1 cellular context compared by ENCODE assay signal in genomic region chr5:132963175-132964104, GRCh38.
TF ChIP-seq lines count a peak whose summit lies in the region.

Gene AFF4, minus strand, starts transcription at chr5:132963634. Its CDS starts 26,445 bp downstream, at chr5:132937189.

TF ChIP-seq in HepG2, 621 proteins besides CTCF, POLR2A, EP300 and RAD21 (continued from another document and continues in another):
- TF ChIP-seq RERE (CRISPR knock-in tag; IDR thresholded peaks at IDR 0.05; ENCODE audit: low read depth) (0 out of 2 replicates have a peak, but pooled peaks have one; percentile 36), HOXA5 (CRISPR knock-in tag; IDR thresholded peaks at IDR 0.05) (peak; percentile 88), KAT7 (CRISPR knock-in tag; IDR thresholded peaks at IDR 0.05; ENCODE audit: borderline replicate concordance) (peak; percentile 85; the same call in 1 of the 2 replicates), ZSCAN20 (CRISPR knock-in tag; IDR thresholded peaks at IDR 0.05; ENCODE audit: borderline replicate concordance) (no peak; the same call in 1 of the 2 replicates), GPBP1L1 (CRISPR knock-in tag; IDR thresholded peaks at IDR 0.05) (no peak), ATF4 (CRISPR knock-in tag; IDR thresholded peaks at IDR 0.05) (peak in 1 of 2 experiments; percentile 73; a peak in 1 of 4 replicates), BORCS8-MEF2B (CRISPR knock-in tag; IDR thresholded peaks at IDR 0.05) (peak; percentile 53; the same call in 1 of the 2 replicates), SKI (IDR thresholded peaks at IDR 0.05; ENCODE audit: partially characterized antibody) (peak; percentile 72), ZNF605 (CRISPR knock-in tag; IDR thresholded peaks at IDR 0.05) (peak; percentile 94), GATA4 (IDR thresholded peaks at IDR 0.05; ENCODE audit: borderline replicate concordance, low read depth) (no peak), IRF1 (CRISPR knock-in tag; IDR thresholded peaks at IDR 0.05; ENCODE audit: low read depth) (peak; percentile 4), ZNF3 (CRISPR knock-in tag; IDR thresholded peaks at IDR 0.05) (no peak), SRSF4 (IDR thresholded peaks at IDR 0.05; ENCODE audit: low read depth, low read length, poor library complexity, severe bottlenecking) (no peak), SCMH1 (CRISPR knock-in tag; IDR thresholded peaks at IDR 0.05; ENCODE audit: borderline replicate concordance) (no peak), ATF3 (CRISPR knock-in tag; IDR thresholded peaks at IDR 0.05) (no peak), THAP8 (CRISPR knock-in tag; IDR thresholded peaks at IDR 0.05; ENCODE audit: borderline replicate concordance) (peak; percentile 98), MTA1 (CRISPR knock-in tag; IDR thresholded peaks at IDR 0.05; ENCODE audit: borderline replicate concordance) (peak; percentile 76; the same call in 1 of the 2 replicates), ZIK1 (CRISPR knock-in tag; IDR thresholded peaks at IDR 0.05; ENCODE audit: borderline replicate concordance, low read depth) (peak; percentile 70; the same call in 1 of the 2 replicates), SRSF1 (optimal IDR thresholded peaks at IDR 0.05; ENCODE audit: low read depth, low read length) (peak; percentile 85), MBNL3 (CRISPR knock-in tag; conservative IDR thresholded peaks at IDR 0.05) (no peak), JUNB (CRISPR knock-in tag; IDR thresholded peaks at IDR 0.05; ENCODE audit: borderline replicate concordance) (no peak), ZFX (CRISPR knock-in tag; IDR thresholded peaks at IDR 0.05; ENCODE audit: low read depth) (peak; percentile 98), SOX6 (IDR thresholded peaks at IDR 0.05) (no peak), SOX6 (CRISPR knock-in tag; IDR thresholded peaks at IDR 0.05) (peak; percentile 76), ZNF234 (CRISPR knock-in tag; conservative IDR thresholded peaks at IDR 0.05) (peak; percentile 98), ZGPAT (CRISPR knock-in tag; IDR thresholded peaks at IDR 0.05) (peak; percentile 97), GTF3A (CRISPR knock-in tag; conservative IDR thresholded peaks at IDR 0.05) (0 out of 2 replicates have a peak, but pooled peaks have one; percentile 69), NFAT5 (CRISPR knock-in tag; IDR thresholded peaks at IDR 0.05) (no peak; the same call in 1 of the 2 replicates), ZNF292 (CRISPR knock-in tag; IDR thresholded peaks at IDR 0.05; ENCODE audit: borderline replicate concordance, low read depth) (no peak), KLF13 (CRISPR knock-in tag; IDR thresholded peaks at IDR 0.05) (0 out of 2 replicates have a peak, but pooled peaks have one; percentile 58), PHF21A (CRISPR knock-in tag; IDR thresholded peaks at IDR 0.05) (peak; percentile 74), TEF (CRISPR knock-in tag; IDR thresholded peaks at IDR 0.05) (no peak), ZNF20 (CRISPR knock-in tag; IDR thresholded peaks at IDR 0.05) (no peak), CBX1 (IDR thresholded peaks at IDR 0.05; ENCODE audit: low read depth) (peak; percentile 65), ZNF775 (CRISPR knock-in tag; IDR thresholded peaks at IDR 0.05; ENCODE audit: borderline replicate concordance) (0 out of 2 replicates have a peak, but pooled peaks have one; percentile 52), SMAD9 (CRISPR knock-in tag; IDR thresholded peaks at IDR 0.05) (peak; percentile 77), ZFP82 (CRISPR knock-in tag; IDR thresholded peaks at IDR 0.05; ENCODE audit: borderline replicate concordance) (peak; percentile 95), ZFP91 (CRISPR knock-in tag; IDR thresholded peaks at IDR 0.05; ENCODE audit: borderline replicate concordance) (peak; percentile 88; the same call in 1 of the 2 replicates), ZNF607 (CRISPR knock-in tag; IDR thresholded peaks at IDR 0.05; ENCODE audit: borderline replicate concordance) (peak; percentile 91; the same call in 1 of the 2 replicates), ARNTL (CRISPR knock-in tag; IDR thresholded peaks at IDR 0.05) (peak; percentile 69; the same call in 1 of the 2 replicates), ZBTB8A (CRISPR knock-in tag; IDR thresholded peaks at IDR 0.05; ENCODE audit: borderline replicate concordance, low read depth) (peak; percentile 92; the same call in 1 of the 2 replicates), NBN (conservative IDR thresholded peaks at IDR 0.05) (no peak), CHD2 (IDR thresholded peaks at IDR 0.05; ENCODE audit: low read depth, low read length) (no peak; the same call in 1 of the 2 replicates)
